Comparison of ENCODE assay signal across 21 cellular contexts in genomic region chr11:10634407-10634806, GRCh38.
"Had no signal": no experiment of that assay in that cellular context is flagged by ENCODE, and none has a peak within 500 bp of the region (broad histone marks: within the 10 kb centered on the region; RNA-seq: fewer than 3 reads in every experiment).

No MANE protein-coding gene starts in this region.

- H3K9me3 ChIP-seq: MG63, SJSA1 had no signal

- H3K4me1 ChIP-seq: SJSA1 had no signal

- H3K36me3 ChIP-seq: MG63, SJSA1 had no signal

- FAIRE-seq: RCC 7860 had no signal

- H3K4me3 ChIP-seq: MG63, SJSA1, SK-N-MC had no signal

- H3K27ac ChIP-seq: SJSA1, SK-N-MC had no signal

- DNase-seq: Karpas-422, KG1, MG63, NCI-H1092 treated with DMSO at 0.1 percent for 48 hours, NCI-H1436, NCI-H187, NCI-H2029, NCI-H2081 treated with DMSO at 0.1 percent for 48 hours, NCI-H2171, NCI-H226, NCI-H446, NCI-H510A, NCI-H524 treated with DMSO at 0.1 percent for 48 hours, NCI-H69, NCI-H774, Right ventricle myocardium superior, RPMI8226, SIG-M5 had no signal

- H3K27me3 ChIP-seq: MG63, SJSA1 had no signal
